8 cellular contexts compared by ENCODE assay signal in the genomic region with DNA sequence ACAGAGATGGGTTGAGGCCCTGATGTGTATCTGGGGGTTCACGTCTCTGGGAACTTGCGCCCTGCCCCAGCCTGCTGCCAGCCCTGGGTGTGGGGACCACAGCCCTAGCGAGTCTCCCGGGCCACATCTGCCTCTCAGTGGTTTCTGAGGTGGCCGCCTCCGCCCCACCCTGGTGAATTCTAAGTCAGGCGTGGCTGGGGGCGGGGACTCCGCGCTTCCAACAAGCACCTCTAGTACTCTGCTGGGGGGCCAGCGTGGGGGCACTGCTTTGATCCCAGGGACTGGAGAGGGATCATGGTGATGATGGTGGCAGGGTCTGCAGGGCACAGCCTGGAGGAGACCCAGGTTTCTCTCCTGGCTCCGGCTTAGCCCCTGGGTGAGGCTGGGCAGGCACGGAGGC. TPM values are rescaled to one million over a fixed set of nuclear protein-coding genes. Genes with fewer than 3 reads are reported as not detected.
DNase-seq lines count a peak whose midpoint lies in the region; ATAC-seq and TF ChIP-seq lines count a peak whose summit lies in the region.

No MANE protein-coding gene starts in this region.

- peaks cover 55 to 78% of the 10 kb centered on the region in 2 donors for H3K4me1 ChIP-seq in thoracic aorta (ENCODE audit: control insufficient read depth in 1 of 2, low read depth in 2 of 2)

- CTCF ChIA-PET in activated CD8-positive, alpha-beta T cell treated with anti-CD3 and anti-CD28 coated beads, Interleukin-2, amount 10 ng/mL, durations not matched to agents 7 days and 5 days (lab: Charles Lee): interaction anchor here (2.3 kb wide), 1 partner anchor 10 kb away, joined by 7 read pairs; no protein-coding TSS in a partner anchor

- H3K4me3 Mint-ChIP-seq in activated CD8-positive, alpha-beta T cell treated with anti-CD3 and anti-CD28 coated beads, Interleukin-2, amount 10 ng/mL, durations not matched to agents 7 days and 5 days: no peak overlapping the region
- H3K4me3 Mint-ChIP-seq in immature natural killer cell: peak overlapping the region in 2 of 5 donors; percentile 7 to 66

- H3K27me3 ChIP-seq in thoracic aorta (replicated peaks; ENCODE audit: insufficient read depth): no peaks in the 10 kb centered on the region

- no peak for TF ChIP-seq CTCF in thoracic aorta (IDR thresholded peaks at IDR 0.05)

- H3K4me1 Mint-ChIP-seq in activated CD8-positive, alpha-beta T cell treated with anti-CD3 and anti-CD28 coated beads, Interleukin-2, amount 10 ng/mL, durations not matched to agents 7 days and 5 days (ENCODE audit: low read depth): peaks cover 25% of the 10 kb centered on the region
- H3K4me1 Mint-ChIP-seq in immature natural killer cell: peaks cover 11 to 13% of the 10 kb centered on the region in 2 donors

- no peaks in the 10 kb centered on the region for H3K9me3 ChIP-seq in thoracic aorta

- peak overlapping the region; percentile 92 for H3K4me3 ChIP-seq in thoracic aorta

- H3K27ac ChIP-seq in thoracic aorta: peak overlapping the region; percentile 93 to 94

- no peak for DNase-seq in activated CD4-positive, CD25-positive, alpha-beta regulatory T cell treated with anti-CD3 and anti-CD28 coated beads, Interleukin-2, amount 50 U/mL, for 72 hours
- DNase-seq in activated CD8-positive, alpha-beta T cell treated with anti-CD3 and anti-CD28 coated beads, Interleukin-2, amount 10 ng/mL, durations not matched to agents 7 days and 5 days: peak; percentile 86
- peak in 2 of 3 donors; percentile 46 to 50 for DNase-seq in immature natural killer cell
- DNase-seq in thoracic aorta (ENCODE audit: low spot score): no peak
- DNase-seq in SIG-M5 (lab: John Stamatoyannopoulos, UW): no peak
- DNase-seq in NCI-H82 treated with DMSO at 0.1 percent for 48 hours (lab: John Stamatoyannopoulos, UW; ENCODE audit: unreplicated experiment): no peak

- H3K36me3 Mint-ChIP-seq in activated CD8-positive, alpha-beta T cell treated with anti-CD3 and anti-CD28 coated beads, Interleukin-2, amount 10 ng/mL, durations not matched to agents 7 days and 5 days (ENCODE audit: low read depth): peaks cover 2% of the 10 kb centered on the region
- H3K36me3 Mint-ChIP-seq in immature natural killer cell: no peaks in the 10 kb centered on the region

- no peaks in the 10 kb centered on the region for H3K9me3 Mint-ChIP-seq in activated CD8-positive, alpha-beta T cell treated with anti-CD3 and anti-CD28 coated beads, Interleukin-2, amount 10 ng/mL, durations not matched to agents 7 days and 5 days (ENCODE audit: insufficient read depth)
- H3K9me3 Mint-ChIP-seq in immature natural killer cell: no peaks in the 10 kb centered on the region

- H3K27me3 Mint-ChIP-seq in activated CD8-positive, alpha-beta T cell treated with anti-CD3 and anti-CD28 coated beads, Interleukin-2, amount 10 ng/mL, durations not matched to agents 7 days and 5 days (ENCODE audit: low read depth): peaks cover 8% of the 10 kb centered on the region
- H3K27me3 Mint-ChIP-seq in immature natural killer cell (ENCODE audit: low read depth in 3 of 3): peaks cover 2 to 7% (median 6%) of the 10 kb centered on the region in 3 donors

- peak; percentile 49 to 67 for ATAC-seq in activated CD4-positive, CD25-positive, alpha-beta regulatory T cell treated with anti-CD3 and anti-CD28 coated beads, Interleukin-2, amount 50 U/mL, for 24 hours
- ATAC-seq in activated CD8-positive, alpha-beta T cell treated with anti-CD3 and anti-CD28 coated beads, Interleukin-2, amount 10 ng/mL, durations not matched to agents 7 days and 5 days: peak; percentile 79
- no peak for ATAC-seq in thoracic aorta (ENCODE audit: insufficient number of reproducible peaks, low FRiP score, low read depth)
- no peak for ATAC-seq in HG02763 (IDR thresholded peaks at IDR 0.05; ENCODE audit: unreplicated experiment)

- no peak overlapping the region for H3K27ac Mint-ChIP-seq in activated CD8-positive, alpha-beta T cell treated with anti-CD3 and anti-CD28 coated beads, Interleukin-2, amount 10 ng/mL, durations not matched to agents 7 days and 5 days
- no peak overlapping the region for H3K27ac Mint-ChIP-seq in immature natural killer cell

- no peaks in the 10 kb centered on the region for H3K36me3 ChIP-seq in thoracic aorta

- POLR2A ChIA-PET in activated CD8-positive, alpha-beta T cell treated with anti-CD3 and anti-CD28 coated beads, Interleukin-2, amount 10 ng/mL, durations not matched to agents 7 days and 5 days (lab: Charles Lee): no interaction called here

RNA-seq across cellular contexts. Expression of a gene that starts 3.6 kb away (rescaled TPM):
- under 1 TPM; 0.16 TPM for total RNA-seq in activated CD8-positive, alpha-beta T cell treated with anti-CD3 and anti-CD28 coated beads, Interleukin-2, amount 10 ng/mL, durations not matched to agents 7 days and 5 days
- polyA plus RNA-seq in immature natural killer cell: not detected
- total RNA-seq in thoracic aorta: 10 to 100 TPM; 19.5 to 32.9 TPM

RNA-seq across cellular contexts. Expression of a gene that starts 31.7 kb away (rescaled TPM):
- total RNA-seq in activated CD8-positive, alpha-beta T cell treated with anti-CD3 and anti-CD28 coated beads, Interleukin-2, amount 10 ng/mL, durations not matched to agents 7 days and 5 days: 10 to 100 TPM; 33.3 to 40.3 TPM
- 10 to 100 TPM; 32.9 to 61.6 (median 36.3) TPM for polyA plus RNA-seq in immature natural killer cell
- 10 to 100 TPM; 18.4 to 21.1 TPM for total RNA-seq in thoracic aorta

RNA-seq across cellular contexts. Expression of a gene that starts 46.6 kb away (rescaled TPM):
- 10 to 100 TPM; 21.0 to 24.7 TPM for total RNA-seq in activated CD8-positive, alpha-beta T cell treated with anti-CD3 and anti-CD28 coated beads, Interleukin-2, amount 10 ng/mL, durations not matched to agents 7 days and 5 days
- under 1 TPM; 0.16 to 0.69 (median 0.41) TPM for polyA plus RNA-seq in immature natural killer cell
- 1 to 10 TPM; 3.5 to 7.6 TPM for total RNA-seq in thoracic aorta

RNA-seq across cellular contexts. Expression of a gene that starts 52.2 kb away (rescaled TPM):
- not detected for total RNA-seq in activated CD8-positive, alpha-beta T cell treated with anti-CD3 and anti-CD28 coated beads, Interleukin-2, amount 10 ng/mL, durations not matched to agents 7 days and 5 days
- under 1 TPM in 2 of 3 donors, not detected in 1; 0.07 to 0.20 TPM for polyA plus RNA-seq in immature natural killer cell
- 100 to 1,000 TPM; 197 to 217 TPM for total RNA-seq in thoracic aorta

Comparison
In these comparisons a context has a peak if more than half of its experiments do, and no peak if none do; other contexts are left out.
1. ATAC-seq: peak in activated CD4-positive, CD25-positive, alpha-beta regulatory T cell treated with anti-CD3 and anti-CD28 coated beads, Interleukin-2, amount 50 U/mL, for 24 hours (2 of 2) and activated CD8-positive, alpha-beta T cell treated with anti-CD3 and anti-CD28 coated beads, Interleukin-2, amount 10 ng/mL, durations not matched to agents 7 days and 5 days (single experiment); none in thoracic aorta (single experiment) and HG02763 (single experiment).
2. DNase-seq: peak in activated CD8-positive, alpha-beta T cell treated with anti-CD3 and anti-CD28 coated beads, Interleukin-2, amount 10 ng/mL, durations not matched to agents 7 days and 5 days (single experiment) and immature natural killer cell (2 of 3); none in activated CD4-positive, CD25-positive, alpha-beta regulatory T cell treated with anti-CD3 and anti-CD28 coated beads, Interleukin-2, amount 50 U/mL, for 72 hours (single experiment), thoracic aorta (single experiment), SIG-M5 (single experiment) and NCI-H82 treated with DMSO at 0.1 percent for 48 hours (single experiment).
3. RNA of a gene that starts 3.6 kb away (total RNA-seq): 19.5 to 32.9 TPM in thoracic aorta; 0.16 TPM in activated CD8-positive, alpha-beta T cell treated with anti-CD3 and anti-CD28 coated beads, Interleukin-2, amount 10 ng/mL, durations not matched to agents 7 days and 5 days; every median in the first group is over 10 times any median in the second.